ENCODE assay signal across 22 cellular contexts in the genomic region with DNA sequence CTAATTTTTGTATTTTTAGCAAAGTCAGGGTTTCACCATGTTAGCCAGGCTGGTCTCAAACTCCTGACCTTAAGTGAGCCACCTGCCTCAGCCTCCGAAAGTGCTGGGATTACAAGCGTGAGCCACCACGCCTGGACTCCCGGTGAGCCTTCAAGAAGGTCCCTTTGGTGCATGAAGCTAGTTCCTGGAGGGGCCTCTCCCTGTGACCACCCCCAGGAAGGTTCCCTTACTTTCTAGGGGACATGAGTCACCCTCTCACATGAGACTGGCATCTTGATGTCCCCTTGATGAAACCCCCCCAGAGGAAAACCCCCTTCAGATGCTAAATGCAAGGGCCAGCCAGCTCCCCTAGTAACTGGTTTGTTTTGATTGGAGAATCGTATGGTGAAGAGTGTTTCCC. TPM values are rescaled to one million over a fixed set of nuclear protein-coding genes. Genes with fewer than 3 reads are reported as not detected.
A peak's percentile ranks its signal among the peaks of the same experiment; 100 is the strongest.
DNase-seq lines count a peak whose midpoint lies in the region; ATAC-seq and TF ChIP-seq lines count a peak whose summit lies in the region.
"Had no signal": no experiment of that assay in that cellular context is flagged by ENCODE, and none has a peak within 500 bp of the region (broad histone marks: within the 10 kb centered on the region; RNA-seq: fewer than 3 reads in every experiment).

No MANE protein-coding gene starts in this region.

- H3K36me3 Mint-ChIP-seq in central memory CD8-positive, alpha-beta T cell (ENCODE audit: insufficient read depth) = peaks cover 42% of the 10 kb centered on the region

- H3K9me3 Mint-ChIP-seq in central memory CD8-positive, alpha-beta T cell = no peaks in the 10 kb centered on the region

- peaks cover 10% of the 10 kb centered on the region for H3K4me1 Mint-ChIP-seq in central memory CD8-positive, alpha-beta T cell

- TF ChIP-seq CTCF in left ventricle myocardium inferior (IDR thresholded peaks at IDR 0.05; ENCODE audit: borderline replicate concordance) = no peak
- no peak for TF ChIP-seq CTCF in Panc1 (IDR thresholded peaks at IDR 0.05)

- POLR2A ChIA-PET in Panc1 (lab: Charles Lee) = interaction anchor here (0.6 kb wide), 1 partner anchor 113 kb away, joined by 5 read pairs; no protein-coding TSS in a partner anchor

- H3K4me1 ChIP-seq in left ventricle myocardium inferior = peaks cover 73% of the 10 kb centered on the region
- H3K4me1 ChIP-seq in Panc1 (ENCODE audit: control insufficient read depth, insufficient read depth, low read length) = peaks cover 31% of the 10 kb centered on the region
- H3K4me1 ChIP-seq in subcutaneous abdominal adipose tissue (ENCODE audit: control insufficient read depth in 5 of 5, insufficient read depth in 5 of 5, low read length in 5 of 5) = peaks cover 0 to 58% (median 41%) of the 10 kb centered on the region in 5 donors

- CTCF ChIA-PET in Panc1 (lab: Charles Lee) = interaction anchor here (0.6 to 1.2 kb wide), 2 partner anchors 8 to 199 kb away, joined by 5 to 8 read pairs; no protein-coding TSS in a partner anchor

- no peak overlapping the region for H3K4me3 Mint-ChIP-seq in central memory CD8-positive, alpha-beta T cell

- no peaks in the 10 kb centered on the region for H3K27me3 ChIP-seq in left ventricle myocardium inferior (ENCODE audit: low read depth)
- H3K27me3 ChIP-seq in Panc1 (ENCODE audit: control insufficient read depth, insufficient read depth, low read length) = no peaks in the 10 kb centered on the region
- H3K27me3 ChIP-seq in subcutaneous abdominal adipose tissue (ENCODE audit: control insufficient read depth in 5 of 5, insufficient read depth in 4 of 5, low read length in 5 of 5) = no peaks in the 10 kb centered on the region
- H3K27me3 ChIP-seq: cardiac muscle cell, dorsolateral prefrontal cortex, testis had no signal

- intact Hi-C loops in left ventricle myocardium inferior (cut with micrococcal nuclease) (no loop called here), cardiac septum (cut with DNase I) (no loop called here), Panc1 (cut with micrococcal nuclease; ENCODE audit: unreplicated experiment) (no loop called here)

- no peak overlapping the region for H3K9ac ChIP-seq in subcutaneous abdominal adipose tissue (ENCODE audit: low read length in 5 of 5)

- H3K27me3 Mint-ChIP-seq in central memory CD8-positive, alpha-beta T cell = no peaks in the 10 kb centered on the region

- DNase-seq in left ventricle myocardium inferior = no peak
- DNase-seq in cardiac septum (ENCODE audit: low spot score) = no peak
- no peak for DNase-seq in Panc1 (ENCODE audit: low read depth, low spot score)
- no peak for DNase-seq in central memory CD8-positive, alpha-beta T cell (ENCODE audit: low spot score in 2 of 2)
- no peak for DNase-seq in NCI-H524 treated with DMSO at 0.1 percent for 48 hours (lab: John Stamatoyannopoulos, UW)
- DNase-seq: activated CD4-positive, alpha-beta T cell treated with anti-CD3 and anti-CD28 coated beads for 4 hours; activated T-cell treated with anti-CD3 and anti-CD28 coated beads for 4 hours; hippocampal formation; Kasumi-1; NCI-H1092; NCI-H2081; stimulated activated CD4-positive, alpha-beta T cell treated with anti-CD3 and anti-CD28 coated beads, Interleukin-12 subunit alpha, Interleukin-12 subunit beta, amount 100 ng/mL, for 4 hours; stimulated activated CD8-positive, alpha-beta memory T cell treated with anti-CD3 and anti-CD28 coated beads, Interleukin-4, amount 100 ng/mL, for 48 hours; testis had no signal

- ATAC-seq in Panc1 = no peak
- ATAC-seq in central memory CD8-positive, alpha-beta T cell (replicated peaks; ENCODE audit: extremely low read depth, poor library complexity, severe bottlenecking) = no peak
- no peak for ATAC-seq in HG03457 (IDR thresholded peaks at IDR 0.05; ENCODE audit: unreplicated experiment)
- no peak for ATAC-seq in HG03159 (IDR thresholded peaks at IDR 0.05; ENCODE audit: unreplicated experiment)

- H3K27ac ChIP-seq in left ventricle myocardium inferior (replicated peaks) = peak overlapping the region; percentile 64
- H3K27ac ChIP-seq in Panc1 (ENCODE audit: low read length) = peak overlapping the region; percentile 18; the same call in 1 of the 2 replicates
- H3K27ac ChIP-seq in subcutaneous abdominal adipose tissue (ENCODE audit: low read depth, low read length) = peak overlapping the region; percentile 67
- H3K27ac ChIP-seq: cardiac muscle cell, dorsolateral prefrontal cortex, testis had no signal

- peak overlapping the region; percentile 59 for H3K27ac Mint-ChIP-seq in central memory CD8-positive, alpha-beta T cell (ENCODE audit: low read depth)

- BruUV-seq in Panc1 (replicated peaks; lab: Mats Ljungman, UMichigan) = no TSS peak

- H3K36me3 ChIP-seq in left ventricle myocardium inferior = peaks cover 62% of the 10 kb centered on the region
- H3K36me3 ChIP-seq in Panc1 (ENCODE audit: control insufficient read depth, insufficient read depth, low read length) = peaks cover 2% of the 10 kb centered on the region; the same call in 1 of the 2 replicates
- peaks cover 0 to 59% (median 42%) of the 10 kb centered on the region in 5 donors for H3K36me3 ChIP-seq in subcutaneous abdominal adipose tissue (ENCODE audit: control insufficient read depth in 5 of 5, insufficient read depth in 5 of 5, low read length in 5 of 5)

- H3K4me3 ChIP-seq in left ventricle myocardium inferior (no peak overlapping the region), Panc1 (ENCODE audit: low read depth in 2 of 2, low read length in 2 of 2) (no peak overlapping the region), subcutaneous abdominal adipose tissue (ENCODE audit: low read depth in 1 of 5, low read length in 5 of 5) (no peak overlapping the region)
- H3K4me3 ChIP-seq: cardiac muscle cell, dorsolateral prefrontal cortex, testis had no signal

- in situ Hi-C loops in Panc1 (cut with HindIII; ENCODE audit: low pct_unique_long_range_greater_than_20kb, low sequenced_read_pairs) = no loop called here

- no peaks in the 10 kb centered on the region for H3K9me3 ChIP-seq in left ventricle myocardium inferior (replicated peaks)
- H3K9me3 ChIP-seq in Panc1 (ENCODE audit: control insufficient read depth, insufficient read depth, low read depth, low read length) = no peaks in the 10 kb centered on the region
- no peaks in the 10 kb centered on the region for H3K9me3 ChIP-seq in subcutaneous abdominal adipose tissue (ENCODE audit: control insufficient read depth in 5 of 5, low read length in 5 of 5)
- H3K9me3 ChIP-seq: testis had no signal

RNA-seq across cellular contexts. Expression of gene CARHSP1, which starts 12.8 kb away (rescaled TPM):
- total RNA-seq in left ventricle myocardium inferior (23.9 TPM), cardiac septum (21.6 TPM), Panc1 (2021; ENCODE audit: unreplicated experiment) (158 TPM)
- 262 TPM for polyA plus RNA-seq in Panc1 (2012; ENCODE audit: insufficient read length)

RNA-seq across cellular contexts. Expression of gene LITAFD, which starts 26.2 kb away (rescaled TPM):
- total RNA-seq in left ventricle myocardium inferior (not detected), cardiac septum (not detected), Panc1 (2021; ENCODE audit: unreplicated experiment) (not detected)
- not detected for polyA plus RNA-seq in Panc1 (2012; ENCODE audit: insufficient read length)
- total RNA-seq: cardiac muscle cell, fibroblast of villous mesenchyme, HT-29 had no signal
- polyA plus RNA-seq: keratinocyte had no signal

RNA-seq across cellular contexts. Expression of gene PMM2, which starts 58.3 kb away (rescaled TPM):
- total RNA-seq in left ventricle myocardium inferior (13.7 TPM), cardiac septum (22.5 TPM), Panc1 (2021; ENCODE audit: unreplicated experiment) (58.4 TPM)
- 39.5 TPM for polyA plus RNA-seq in Panc1 (2012; ENCODE audit: insufficient read length)

RNA-seq across cellular contexts. Expression of gene TMEM186, which starts 58.5 kb away (rescaled TPM):
- total RNA-seq in left ventricle myocardium inferior (16.4 TPM), cardiac septum (10.4 TPM), Panc1 (2021; ENCODE audit: unreplicated experiment) (12.4 TPM)
- 9.1 TPM for polyA plus RNA-seq in Panc1 (2012; ENCODE audit: insufficient read length)
